ENCODE assay signal across 1 cellular context in the genomic region with DNA sequence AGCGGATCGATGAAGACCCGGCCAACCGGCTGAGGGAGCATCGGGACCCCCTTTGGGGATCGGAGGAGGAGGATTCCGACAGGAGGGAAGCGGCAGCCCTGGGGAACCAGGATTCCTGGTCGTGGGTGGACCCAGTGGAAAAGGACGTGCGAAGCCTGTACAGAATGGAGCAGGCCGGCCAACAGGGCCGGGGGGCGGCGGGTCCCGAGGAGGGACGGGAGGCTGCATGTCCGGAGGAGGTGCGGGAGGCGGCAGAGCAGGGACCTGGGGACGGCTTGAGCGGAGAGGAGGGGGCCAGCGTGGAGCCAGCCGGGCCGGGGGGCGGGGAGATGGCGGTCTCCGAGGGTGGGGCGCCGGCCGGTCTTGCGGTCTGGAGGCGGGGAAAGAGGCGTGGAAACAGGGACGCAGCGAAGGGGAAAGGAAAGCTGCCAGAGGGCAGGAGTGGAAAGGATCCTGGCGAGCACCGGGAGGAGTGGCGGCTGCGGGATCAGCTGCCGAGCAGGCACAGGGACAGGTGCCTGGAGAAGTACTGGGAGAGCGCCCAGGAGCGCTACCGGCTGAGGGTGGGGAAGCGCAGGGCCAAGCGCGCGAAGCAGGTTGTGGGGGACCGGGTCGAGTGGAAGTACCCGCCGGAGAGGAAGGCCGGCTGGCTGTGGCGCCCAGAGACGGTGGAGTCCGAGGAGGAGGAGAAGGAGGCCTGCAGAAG.
TF ChIP-seq lines count a peak whose summit lies in the region.

A gene with protein sequence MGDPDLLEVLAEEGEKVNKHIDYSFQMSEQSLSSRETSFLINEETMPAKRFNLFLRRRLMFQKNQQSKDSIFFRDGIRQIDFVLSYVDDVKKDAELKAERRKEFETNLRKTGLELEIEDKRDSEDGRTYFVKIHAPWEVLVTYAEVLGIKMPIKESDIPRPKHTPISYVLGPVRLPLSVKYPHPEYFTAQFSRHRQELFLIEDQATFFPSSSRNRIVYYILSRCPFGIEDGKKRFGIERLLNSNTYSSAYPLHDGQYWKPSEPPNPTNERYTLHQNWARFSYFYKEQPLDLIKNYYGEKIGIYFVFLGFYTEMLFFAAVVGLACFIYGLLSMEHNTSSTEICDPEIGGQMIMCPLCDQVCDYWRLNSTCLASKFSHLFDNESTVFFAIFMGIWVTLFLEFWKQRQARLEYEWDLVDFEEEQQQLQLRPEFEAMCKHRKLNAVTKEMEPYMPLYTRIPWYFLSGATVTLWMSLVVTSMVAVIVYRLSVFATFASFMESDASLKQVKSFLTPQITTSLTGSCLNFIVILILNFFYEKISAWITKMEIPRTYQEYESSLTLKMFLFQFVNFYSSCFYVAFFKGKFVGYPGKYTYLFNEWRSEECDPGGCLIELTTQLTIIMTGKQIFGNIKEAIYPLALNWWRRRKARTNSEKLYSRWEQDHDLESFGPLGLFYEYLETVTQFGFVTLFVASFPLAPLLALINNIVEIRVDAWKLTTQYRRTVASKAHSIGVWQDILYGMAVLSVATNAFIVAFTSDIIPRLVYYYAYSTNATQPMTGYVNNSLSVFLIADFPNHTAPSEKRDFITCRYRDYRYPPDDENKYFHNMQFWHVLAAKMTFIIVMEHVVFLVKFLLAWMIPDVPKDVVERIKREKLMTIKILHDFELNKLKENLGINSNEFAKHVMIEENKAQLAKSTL (plus strand): TSS at position 444 of the 706 bp plus-strand sequence. CDS start 408 bp downstream, outside the sequence.

TF ChIP-seq in HEK293, 187 proteins besides CTCF, POLR2A, EP300 and RAD21 (continued from another document):
- peak; percentile 7; the same call in 1 of the 2 replicates for TF ChIP-seq ZIC2 (tag by site-specific recombination; IDR thresholded peaks at IDR 0.05)
- TF ChIP-seq, protein P1, sequence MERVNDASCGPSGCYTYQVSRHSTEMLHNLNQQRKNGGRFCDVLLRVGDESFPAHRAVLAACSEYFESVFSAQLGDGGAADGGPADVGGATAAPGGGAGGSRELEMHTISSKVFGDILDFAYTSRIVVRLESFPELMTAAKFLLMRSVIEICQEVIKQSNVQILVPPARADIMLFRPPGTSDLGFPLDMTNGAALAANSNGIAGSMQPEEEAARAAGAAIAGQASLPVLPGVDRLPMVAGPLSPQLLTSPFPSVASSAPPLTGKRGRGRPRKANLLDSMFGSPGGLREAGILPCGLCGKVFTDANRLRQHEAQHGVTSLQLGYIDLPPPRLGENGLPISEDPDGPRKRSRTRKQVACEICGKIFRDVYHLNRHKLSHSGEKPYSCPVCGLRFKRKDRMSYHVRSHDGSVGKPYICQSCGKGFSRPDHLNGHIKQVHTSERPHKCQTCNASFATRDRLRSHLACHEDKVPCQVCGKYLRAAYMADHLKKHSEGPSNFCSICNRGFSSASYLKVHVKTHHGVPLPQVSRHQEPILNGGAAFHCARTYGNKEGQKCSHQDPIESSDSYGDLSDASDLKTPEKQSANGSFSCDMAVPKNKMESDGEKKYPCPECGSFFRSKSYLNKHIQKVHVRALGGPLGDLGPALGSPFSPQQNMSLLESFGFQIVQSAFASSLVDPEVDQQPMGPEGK (tag by site-specific recombination; IDR thresholded peaks at IDR 0.05): peak; percentile 88
